Comparison of ENCODE assay signal across 1 cellular context in genomic region chr18:8882632-8883408, GRCh38.
TF ChIP-seq lines count a peak whose summit lies in the region.

No MANE protein-coding gene starts in this region.

TF ChIP-seq in K562, 482 proteins besides CTCF, POLR2A, EP300 and RAD21 (continued from another document and continues in another):
- no peak for TF ChIP-seq THAP12 (CRISPR knock-in tag; IDR thresholded peaks at IDR 0.05)
- TF ChIP-seq ZNF696 (CRISPR knock-in tag; conservative IDR thresholded peaks at IDR 0.05): 0 out of 2 replicates have a peak, but pooled peaks have one; percentile 14
- peak; percentile 60; the same call in 1 of the 2 replicates for TF ChIP-seq SMARCC2 (IDR thresholded peaks at IDR 0.05; ENCODE audit: low read depth)
- no peak for TF ChIP-seq SIN3B (IDR thresholded peaks at IDR 0.05; ENCODE audit: low read depth)
- no peak for TF ChIP-seq FOXA3 (CRISPR knock-in tag; conservative IDR thresholded peaks at IDR 0.05 in 1 of 2, IDR thresholded peaks at IDR 0.05 in 1 of 2)
- no peak for TF ChIP-seq HNRNPL (IDR thresholded peaks at IDR 0.05; ENCODE audit: low read depth, low read length)
- TF ChIP-seq GMEB1 (CRISPR knock-in tag; IDR thresholded peaks at IDR 0.05): no peak
- peak; percentile 81 for TF ChIP-seq BHLHE40 (IDR thresholded peaks at IDR 0.05; ENCODE audit: low read length)
- TF ChIP-seq SMAD2 (IDR thresholded peaks at IDR 0.05; ENCODE audit: low read depth, low read length): no peak
- no peak for TF ChIP-seq KDM4B (IDR thresholded peaks at IDR 0.05; ENCODE audit: borderline replicate concordance in 2 of 2, low read depth in 1 of 2)
- 0 out of 2 replicates have a peak, but pooled peaks have one; percentile 8 for TF ChIP-seq KLF16 (IDR thresholded peaks at IDR 0.05)
- no peak for TF ChIP-seq HIVEP1 (CRISPR knock-in tag; IDR thresholded peaks at IDR 0.05)
- no peak for TF ChIP-seq KLF6 (CRISPR knock-in tag; IDR thresholded peaks at IDR 0.05; ENCODE audit: borderline replicate concordance)
- TF ChIP-seq RREB1 (CRISPR knock-in tag; IDR thresholded peaks at IDR 0.05): no peak
- TF ChIP-seq ZBTB12 (CRISPR knock-in tag; IDR thresholded peaks at IDR 0.05): no peak
- peak; percentile 96 for TF ChIP-seq DPF2 (IDR thresholded peaks at IDR 0.05)
- no peak for TF ChIP-seq MTF1 (CRISPR knock-in tag; IDR thresholded peaks at IDR 0.05; ENCODE audit: borderline replicate concordance)
- TF ChIP-seq SRSF7 (optimal IDR thresholded peaks at IDR 0.05; ENCODE audit: low read depth, low read length): no peak
- TF ChIP-seq NUFIP1 (IDR thresholded peaks at IDR 0.05; ENCODE audit: partially characterized antibody): no peak
- TF ChIP-seq FUS (optimal IDR thresholded peaks at IDR 0.05; ENCODE audit: low read depth, low read length): no peak
- TF ChIP-seq TOE1 (IDR thresholded peaks at IDR 0.05; ENCODE audit: borderline replicate concordance): peak; percentile 63; the same call in 1 of the 2 replicates
- no peak for TF ChIP-seq TOE1 (CRISPR knock-in tag; IDR thresholded peaks at IDR 0.05; ENCODE audit: borderline replicate concordance, low read depth)
- no peak for TF ChIP-seq ZNF197 (CRISPR knock-in tag; IDR thresholded peaks at IDR 0.05; ENCODE audit: low read depth)
- TF ChIP-seq RUNX1 (IDR thresholded peaks at IDR 0.05; ENCODE audit: low read depth): no peak
- no peak for TF ChIP-seq ZNF511 (CRISPR knock-in tag; IDR thresholded peaks at IDR 0.05)
- TF ChIP-seq ZFX (CRISPR knock-in tag; IDR thresholded peaks at IDR 0.05): no peak
- no peak for TF ChIP-seq MEF2A (IDR thresholded peaks at IDR 0.05; ENCODE audit: control insufficient read depth, low read depth, low read length)
- no peak for TF ChIP-seq NR1H2 (CRISPR knock-in tag; IDR thresholded peaks at IDR 0.05)
- TF ChIP-seq PHF8 (IDR thresholded peaks at IDR 0.05; ENCODE audit: borderline replicate concordance, low read length): no peak
- no peak for TF ChIP-seq ATF2 (CRISPR knock-in tag; IDR thresholded peaks at IDR 0.05)
- TF ChIP-seq CBX8 (IDR thresholded peaks at IDR 0.05; ENCODE audit: borderline replicate concordance, extremely low read depth, low read depth, low read length, poor library complexity, severe bottlenecking): no peak
- no peak for TF ChIP-seq MCM3 (IDR thresholded peaks at IDR 0.05)
- TF ChIP-seq PRDM10 (IDR thresholded peaks at IDR 0.05; ENCODE audit: partially characterized antibody): peak; percentile 34
- no peak for TF ChIP-seq ZNF224 (CRISPR knock-in tag; IDR thresholded peaks at IDR 0.05)
- no peak for TF ChIP-seq ETV6 (IDR thresholded peaks at IDR 0.05; ENCODE audit: borderline replicate concordance in 1 of 2, low read depth in 2 of 2, low read length in 1 of 2)
- no peak for TF ChIP-seq ETV6 (CRISPR knock-in tag; IDR thresholded peaks at IDR 0.05; ENCODE audit: borderline replicate concordance)
- 0 out of 2 replicates have a peak, but pooled peaks have one; percentile 14 for TF ChIP-seq THRB (CRISPR knock-in tag; conservative IDR thresholded peaks at IDR 0.05)
- TF ChIP-seq PTTG1 (tag; IDR thresholded peaks at IDR 0.05; ENCODE audit: low read depth): no peak
